8 cellular contexts compared by ENCODE assay signal in the genomic region with DNA sequence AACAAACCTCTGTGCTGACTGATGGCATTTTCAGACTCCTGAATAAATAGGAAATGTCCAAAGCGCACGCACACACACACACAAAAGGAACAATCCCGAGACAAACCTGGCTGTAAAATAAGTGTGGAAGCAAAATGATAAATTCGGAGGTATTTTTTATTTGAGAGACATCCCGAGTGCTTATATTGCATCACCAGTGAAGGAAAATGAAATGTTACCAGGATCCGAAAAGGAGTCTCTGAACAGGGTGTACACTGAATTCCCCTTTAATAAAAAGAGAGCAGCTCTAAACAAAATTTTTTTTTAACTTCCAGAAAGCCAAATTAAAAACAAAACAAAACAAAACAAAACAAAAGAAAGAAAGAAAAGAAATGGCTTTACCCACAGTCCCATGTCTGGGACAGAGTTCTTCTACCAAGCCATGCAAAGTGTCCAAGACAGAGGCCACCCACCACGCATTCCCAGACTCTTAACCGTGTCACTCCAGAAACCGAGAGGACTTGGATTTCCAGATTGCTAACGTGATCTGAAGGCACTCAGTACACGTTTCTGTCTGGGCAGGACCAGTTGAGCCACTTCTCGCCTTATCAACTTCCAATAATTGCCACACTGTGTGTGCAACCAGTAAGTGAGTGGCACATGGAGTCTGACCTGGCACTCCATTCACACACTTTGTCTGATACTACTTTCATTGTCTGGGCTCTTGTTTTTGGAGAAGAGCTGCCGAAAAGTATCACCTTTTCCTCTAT. TPM values are rescaled to one million over a fixed set of nuclear protein-coding genes. Genes with fewer than 3 reads are reported as not detected.
DNase-seq lines count a peak whose midpoint lies in the region; ATAC-seq and TF ChIP-seq lines count a peak whose summit lies in the region.

No MANE protein-coding gene starts in this region.

- peak; percentile 22 for DNase-seq in LHCN-M2 (ENCODE audit: low read depth)
- DNase-seq in cerebellar cortex (ENCODE audit: low spot score): peak; percentile 59
- DNase-seq in left colon: peak; percentile 15 to 38
- no peak for DNase-seq in thoracic aorta (ENCODE audit: low spot score)
- DNase-seq in T-helper 2 cell treated with Interferon-gamma antibody and Interleukin-4, amounts not matched to agents 5 μg/mL and 100 μg/mL, for 36 hours (ENCODE audit: low spot score): no peak

- H3K9me3 ChIP-seq in thoracic aorta: no peaks in the 10 kb centered on the region

- peak overlapping the region; percentile 99 for H2AFZ ChIP-seq in ACC112 (ENCODE audit: low read length, unreplicated experiment)

- H3K27me3 ChIP-seq in ACC112 (ENCODE audit: insufficient read depth, low read length) (no peaks in the 10 kb centered on the region), thoracic aorta (replicated peaks; ENCODE audit: insufficient read depth) (no peaks in the 10 kb centered on the region)

- H3K36me3 ChIP-seq in ACC112 (ENCODE audit: insufficient read depth, low read length) (peaks cover 21% of the 10 kb centered on the region), thoracic aorta (no peaks in the 10 kb centered on the region)

- peak overlapping the region; percentile 50; the same call in 1 of the 2 replicates for H3K27ac ChIP-seq in ACC112 (ENCODE audit: low read depth, low read length)
- peak overlapping the region; percentile 64 to 79 for H3K27ac ChIP-seq in thoracic aorta

- H3K4me1 Mint-ChIP-seq in T-helper 2 cell treated with Interferon-gamma antibody and Interleukin-4, amounts not matched to agents 5 μg/mL and 100 μg/mL, for 36 hours (ENCODE audit: low read depth): no peaks in the 10 kb centered on the region

- no peak overlapping the region for H3K27ac Mint-ChIP-seq in T-helper 2 cell treated with Interferon-gamma antibody and Interleukin-4, amounts not matched to agents 5 μg/mL and 100 μg/mL, for 36 hours

- H3K36me3 Mint-ChIP-seq in T-helper 2 cell treated with Interferon-gamma antibody and Interleukin-4, amounts not matched to agents 5 μg/mL and 100 μg/mL, for 36 hours (ENCODE audit: low read depth): no peaks in the 10 kb centered on the region

- peaks cover 4% of the 10 kb centered on the region for H3K9me3 Mint-ChIP-seq in T-helper 2 cell treated with Interferon-gamma antibody and Interleukin-4, amounts not matched to agents 5 μg/mL and 100 μg/mL, for 36 hours

- no peak overlapping the region for H3K4me3 Mint-ChIP-seq in T-helper 2 cell treated with Interferon-gamma antibody and Interleukin-4, amounts not matched to agents 5 μg/mL and 100 μg/mL, for 36 hours

- ATAC-seq in GM21381 (IDR thresholded peaks at IDR 0.05; ENCODE audit: unreplicated experiment) (peak; percentile 8), left colon (peak; percentile 10), thoracic aorta (ENCODE audit: insufficient number of reproducible peaks, low FRiP score, low read depth) (peak; percentile 47), GM19328 (IDR thresholded peaks at IDR 0.05; ENCODE audit: unreplicated experiment) (no peak)

- intact Hi-C loops in left colon (cut with DNase I, micrococcal nuclease): no loop called here

- H3K4me1 ChIP-seq in ACC112 (ENCODE audit: control insufficient read depth, insufficient read depth, low read length, unreplicated experiment) (peaks cover 20% of the 10 kb centered on the region), thoracic aorta (ENCODE audit: control insufficient read depth in 1 of 2, low read depth in 2 of 2) (peaks cover 11 to 26% of the 10 kb centered on the region in 2 donors)

- H3K27me3 Mint-ChIP-seq in T-helper 2 cell treated with Interferon-gamma antibody and Interleukin-4, amounts not matched to agents 5 μg/mL and 100 μg/mL, for 36 hours (ENCODE audit: low read depth): peaks cover 18% of the 10 kb centered on the region

- H3K4me3 ChIP-seq in ACC112 (ENCODE audit: low read depth, low read length): peak overlapping the region; percentile 97
- H3K4me3 ChIP-seq in thoracic aorta: peak overlapping the region; percentile 77

- no peak for TF ChIP-seq CTCF in thoracic aorta (IDR thresholded peaks at IDR 0.05)

- peaks cover 39% of the 10 kb centered on the region for H3K79me2 ChIP-seq in ACC112 (ENCODE audit: control insufficient read depth, insufficient read depth, low read length, unreplicated experiment)

RNA-seq across cellular contexts. Expression of a gene that starts 0.8 kb away (rescaled TPM):
- total RNA-seq in LHCN-M2 (2014; rRNA removed) (6.4 and 8.1 TPM in 2 replicates), left colon (1 to 10 TPM; 4.8 to 6.8 TPM), thoracic aorta (10 to 100 TPM; 13.8 to 22.9 TPM)
- 11.1 TPM for polyA plus RNA-seq in LHCN-M2 (2012)

Comparison
In these comparisons a context has a peak if more than half of its experiments do, and no peak if none do; other contexts are left out.
1. DNase-seq: peak in LHCN-M2 (single experiment), cerebellar cortex (single experiment) and left colon (2 of 2); none in thoracic aorta (single experiment) and T-helper 2 cell treated with Interferon-gamma antibody and Interleukin-4, amounts not matched to agents 5 μg/mL and 100 μg/mL, for 36 hours (single experiment).